28 cellular contexts compared by ENCODE assay signal in the genomic region with DNA sequence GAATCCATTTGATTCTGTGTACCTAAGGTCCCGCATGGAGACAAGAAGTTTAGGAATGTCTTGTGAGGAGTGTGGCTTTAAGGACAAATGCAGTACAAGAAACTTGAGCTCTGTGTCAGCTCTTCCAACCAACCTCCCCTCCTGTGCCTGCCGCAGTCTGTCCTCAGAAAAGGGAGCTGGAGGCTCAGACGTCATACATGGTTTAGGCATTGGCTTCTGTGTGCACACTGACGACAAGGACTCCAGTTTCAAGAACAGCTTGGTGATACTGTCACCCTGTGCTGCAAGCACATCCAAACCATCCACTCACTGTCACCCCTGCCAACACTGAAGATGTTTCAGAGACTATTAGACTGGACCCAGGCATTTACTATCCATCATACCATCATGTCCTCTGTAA.
"Had no signal": no experiment of that assay in that cellular context is flagged by ENCODE, and none has a peak within 500 bp of the region (broad histone marks: within the 10 kb centered on the region; RNA-seq: fewer than 3 reads in every experiment).

No MANE protein-coding gene starts in this region.

- H3K4me3 ChIP-seq: cardiac muscle cell, MG63 had no signal

- H3K36me3 ChIP-seq: brain microvascular endothelial cell, cardiac muscle cell, MG63 had no signal

- ATAC-seq: activated T-cell treated with anti-CD3 and anti-CD28 coated beads, Interleukin-2, amount 50 U/mL, for 4 hours had no signal

- H3K9me3 ChIP-seq: MG63 had no signal

- H3K27ac ChIP-seq: brain microvascular endothelial cell, cardiac muscle cell, VCaP had no signal

- DNase-seq: activated B cell treated with CpG ODN at 0.5 μM for 24 hours; activated CD4-positive, alpha-beta memory T cell treated with anti-CD3 and anti-CD28 coated beads for 36 hours; activated CD4-positive, alpha-beta T cell treated with anti-CD3 and anti-CD28 coated beads for 4 hours; activated CD4-positive, alpha-beta T cell treated with anti-CD3 and anti-CD28 coated beads, Interleukin-2, amount 50 U/mL, for 1 hour; activated CD4-positive, CD25-positive, alpha-beta regulatory T cell treated with anti-CD3 and anti-CD28 coated beads, Interleukin-2, amount 50 U/mL, for 72 hours; activated CD8-positive, alpha-beta memory T cell treated with anti-CD3 and anti-CD28 coated beads, Interleukin-2, amount 50 U/mL, for 4 hours; activated gamma-delta T cell treated with Interleukin-2 at 50 U/mL for 16 hours; activated naive CD4-positive, alpha-beta T cell treated with anti-CD3 and anti-CD28 coated beads, Interleukin-2, amount 10 ng/mL, durations not matched to agents 7 days and 5 days; activated T-cell treated with anti-CD3 and anti-CD28 coated beads for 4 hours; activated T-cell treated with anti-CD3 and anti-CD28 coated beads, Interleukin-2, amount 50 U/mL, for 4 hours; amniotic stem cell; aorta; brain microvascular endothelial cell; MG63; NCI-H1048; NCI-H1105 treated with DMSO at 0.1 percent for 48 hours; NCI-H1436; NCI-H1694; NCI-H1930; NCI-H345; NCI-H524 treated with DMSO at 0.1 percent for 48 hours; Right ventricle myocardium superior; SW 1271; T-helper 1 cell; T-helper 2 cell; T-helper 9 cell had no signal

- H3K27me3 ChIP-seq: brain microvascular endothelial cell, cardiac muscle cell, MG63 had no signal
